In the genomic region with DNA sequence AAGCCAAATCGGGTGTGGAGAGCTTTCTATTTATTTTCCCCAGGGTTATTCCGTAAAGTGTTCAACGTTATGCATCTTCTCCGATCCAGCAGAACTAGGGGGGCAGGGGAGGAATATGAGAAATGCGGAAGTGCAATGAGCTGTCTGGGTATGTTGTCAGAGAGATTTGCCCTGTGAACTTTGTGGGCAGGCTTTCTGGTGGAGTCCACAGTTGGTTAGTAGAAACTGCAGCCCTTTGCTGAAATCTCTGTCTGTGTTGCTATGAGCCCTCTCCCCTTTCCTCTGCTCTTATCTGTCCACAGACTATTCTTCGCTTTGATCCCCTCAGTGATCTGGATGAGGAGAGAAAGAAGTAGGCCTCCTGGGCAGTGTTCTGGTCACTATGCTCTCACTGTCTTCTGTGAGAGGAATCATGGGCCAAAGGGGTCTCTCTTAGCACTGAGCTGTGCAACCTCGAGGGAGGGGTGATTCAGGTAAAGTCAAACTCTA, we compare ENCODE assay signal across 1 cellular context.
TF ChIP-seq lines count a peak whose summit lies in the region.

No MANE protein-coding gene starts in this region.

TF ChIP-seq in HepG2, 621 proteins besides CTCF, POLR2A, EP300 and RAD21 (continued from another document and continues in another):
- TF ChIP-seq, protein P1, sequence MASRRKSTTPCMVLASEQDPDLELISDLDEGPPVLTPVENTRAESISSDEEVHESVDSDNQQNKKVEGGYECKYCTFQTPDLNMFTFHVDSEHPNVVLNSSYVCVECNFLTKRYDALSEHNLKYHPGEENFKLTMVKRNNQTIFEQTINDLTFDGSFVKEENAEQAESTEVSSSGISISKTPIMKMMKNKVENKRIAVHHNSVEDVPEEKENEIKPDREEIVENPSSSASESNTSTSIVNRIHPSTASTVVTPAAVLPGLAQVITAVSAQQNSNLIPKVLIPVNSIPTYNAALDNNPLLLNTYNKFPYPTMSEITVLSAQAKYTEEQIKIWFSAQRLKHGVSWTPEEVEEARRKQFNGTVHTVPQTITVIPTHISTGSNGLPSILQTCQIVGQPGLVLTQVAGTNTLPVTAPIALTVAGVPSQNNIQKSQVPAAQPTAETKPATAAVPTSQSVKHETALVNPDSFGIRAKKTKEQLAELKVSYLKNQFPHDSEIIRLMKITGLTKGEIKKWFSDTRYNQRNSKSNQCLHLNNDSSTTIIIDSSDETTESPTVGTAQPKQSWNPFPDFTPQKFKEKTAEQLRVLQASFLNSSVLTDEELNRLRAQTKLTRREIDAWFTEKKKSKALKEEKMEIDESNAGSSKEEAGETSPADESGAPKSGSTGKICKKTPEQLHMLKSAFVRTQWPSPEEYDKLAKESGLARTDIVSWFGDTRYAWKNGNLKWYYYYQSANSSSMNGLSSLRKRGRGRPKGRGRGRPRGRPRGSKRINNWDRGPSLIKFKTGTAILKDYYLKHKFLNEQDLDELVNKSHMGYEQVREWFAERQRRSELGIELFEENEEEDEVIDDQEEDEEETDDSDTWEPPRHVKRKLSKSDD (CRISPR knock-in tag; IDR thresholded peaks at IDR 0.05; ENCODE audit: low read depth) = no peak
- TF ChIP-seq, protein P2, sequence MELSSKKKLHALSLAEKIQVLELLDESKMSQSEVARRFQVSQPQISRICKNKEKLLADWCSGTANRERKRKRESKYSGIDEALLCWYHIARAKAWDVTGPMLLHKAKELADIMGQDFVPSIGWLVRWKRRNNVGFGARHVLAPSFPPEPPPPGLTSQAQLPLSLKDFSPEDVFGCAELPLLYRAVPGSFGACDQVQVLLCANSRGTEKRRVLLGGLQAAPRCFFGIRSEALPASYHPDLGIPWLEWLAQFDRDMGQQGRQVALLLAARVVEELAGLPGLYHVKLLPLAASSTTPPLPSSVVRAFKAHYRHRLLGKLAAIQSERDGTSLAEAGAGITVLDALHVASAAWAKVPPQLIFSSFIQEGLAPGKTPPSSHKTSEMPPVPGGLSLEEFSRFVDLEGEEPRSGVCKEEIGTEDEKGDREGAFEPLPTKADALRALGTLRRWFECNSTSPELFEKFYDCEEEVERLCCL (CRISPR knock-in tag; IDR thresholded peaks at IDR 0.05; ENCODE audit: borderline replicate concordance) = no peak
- TF ChIP-seq ZBTB8A (CRISPR knock-in tag; IDR thresholded peaks at IDR 0.05; ENCODE audit: borderline replicate concordance, low read depth) (no peak), ZBTB21 (CRISPR knock-in tag; IDR thresholded peaks at IDR 0.05) (peak; percentile 43; the same call in 1 of the 2 replicates), HOXA5 (CRISPR knock-in tag; IDR thresholded peaks at IDR 0.05) (no peak), TEAD3 (CRISPR knock-in tag; optimal IDR thresholded peaks at IDR 0.05; ENCODE audit: borderline replicate concordance) (peak; percentile 93), HOXD1 (CRISPR knock-in tag; IDR thresholded peaks at IDR 0.05) (no peak), PAX8 (CRISPR knock-in tag; IDR thresholded peaks at IDR 0.05; ENCODE audit: borderline replicate concordance) (no peak), NCOA2 (CRISPR knock-in tag; IDR thresholded peaks at IDR 0.05) (peak; percentile 62; the same call in 1 of the 2 replicates), ZEB1 (IDR thresholded peaks at IDR 0.05; ENCODE audit: insufficient replicate concordance, low read depth) (peak; percentile 85), ZNF225 (CRISPR knock-in tag; IDR thresholded peaks at IDR 0.05) (no peak), NFE2L2 (IDR thresholded peaks at IDR 0.05; ENCODE audit: low read length) (no peak), DPF2 (CRISPR knock-in tag; IDR thresholded peaks at IDR 0.05; ENCODE audit: borderline replicate concordance, low read depth) (no peak), PRMT3 (CRISPR knock-in tag; IDR thresholded peaks at IDR 0.05; ENCODE audit: borderline replicate concordance, low read depth) (no peak), ZMYM2 (CRISPR knock-in tag; IDR thresholded peaks at IDR 0.05) (peak; percentile 61; the same call in 1 of the 2 replicates), ZMAT3 (CRISPR knock-in tag; conservative IDR thresholded peaks at IDR 0.05) (no peak), ZNF441 (CRISPR knock-in tag; IDR thresholded peaks at IDR 0.05; ENCODE audit: borderline replicate concordance) (no peak), ZNF644 (CRISPR knock-in tag; IDR thresholded peaks at IDR 0.05; ENCODE audit: low read depth) (peak; percentile 70; the same call in 1 of the 2 replicates), TBL1XR1 (IDR thresholded peaks at IDR 0.05; ENCODE audit: borderline replicate concordance, low read length, partially characterized antibody) (peak; percentile 58), HNRNPH1 (optimal IDR thresholded peaks at IDR 0.05; ENCODE audit: low read depth, low read length) (no peak), ZNF335 (CRISPR knock-in tag; IDR thresholded peaks at IDR 0.05) (peak; percentile 71; the same call in 1 of the 2 replicates), MTA1 (CRISPR knock-in tag; IDR thresholded peaks at IDR 0.05; ENCODE audit: borderline replicate concordance) (no peak; the same call in 1 of the 2 replicates), ATAD3A (CRISPR knock-in tag; IDR thresholded peaks at IDR 0.05) (no peak), PLRG1 (conservative IDR thresholded peaks at IDR 0.05) (no peak), ZNF678 (CRISPR knock-in tag; IDR thresholded peaks at IDR 0.05) (0 out of 2 replicates have a peak, but pooled peaks have one; percentile 33), ZNF337 (CRISPR knock-in tag; IDR thresholded peaks at IDR 0.05; ENCODE audit: borderline replicate concordance, low read depth) (peak; percentile 59; the same call in 1 of the 2 replicates), ZNF747 (CRISPR knock-in tag; IDR thresholded peaks at IDR 0.05; ENCODE audit: borderline replicate concordance) (no peak), IKZF4 (CRISPR knock-in tag; IDR thresholded peaks at IDR 0.05; ENCODE audit: borderline replicate concordance, low read depth, not compliant biosample characterization) (peak; percentile 47), ZNF263 (CRISPR knock-in tag; IDR thresholded peaks at IDR 0.05) (no peak), SNAI1 (CRISPR knock-in tag; IDR thresholded peaks at IDR 0.05; ENCODE audit: borderline replicate concordance) (no peak), ZBTB1 (CRISPR knock-in tag; IDR thresholded peaks at IDR 0.05; ENCODE audit: borderline replicate concordance) (no peak)
- TF ChIP-seq, protein P3, sequence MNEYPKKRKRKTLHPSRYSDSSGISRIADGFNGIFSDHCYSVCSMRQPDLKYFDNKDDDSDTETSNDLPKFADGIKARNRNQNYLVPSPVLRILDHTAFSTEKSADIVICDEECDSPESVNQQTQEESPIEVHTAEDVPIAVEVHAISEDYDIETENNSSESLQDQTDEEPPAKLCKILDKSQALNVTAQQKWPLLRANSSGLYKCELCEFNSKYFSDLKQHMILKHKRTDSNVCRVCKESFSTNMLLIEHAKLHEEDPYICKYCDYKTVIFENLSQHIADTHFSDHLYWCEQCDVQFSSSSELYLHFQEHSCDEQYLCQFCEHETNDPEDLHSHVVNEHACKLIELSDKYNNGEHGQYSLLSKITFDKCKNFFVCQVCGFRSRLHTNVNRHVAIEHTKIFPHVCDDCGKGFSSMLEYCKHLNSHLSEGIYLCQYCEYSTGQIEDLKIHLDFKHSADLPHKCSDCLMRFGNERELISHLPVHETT (CRISPR knock-in tag; conservative IDR thresholded peaks at IDR 0.05) = peak; percentile 43; the same call in 1 of the 2 replicates
- TF ChIP-seq, protein P4, sequence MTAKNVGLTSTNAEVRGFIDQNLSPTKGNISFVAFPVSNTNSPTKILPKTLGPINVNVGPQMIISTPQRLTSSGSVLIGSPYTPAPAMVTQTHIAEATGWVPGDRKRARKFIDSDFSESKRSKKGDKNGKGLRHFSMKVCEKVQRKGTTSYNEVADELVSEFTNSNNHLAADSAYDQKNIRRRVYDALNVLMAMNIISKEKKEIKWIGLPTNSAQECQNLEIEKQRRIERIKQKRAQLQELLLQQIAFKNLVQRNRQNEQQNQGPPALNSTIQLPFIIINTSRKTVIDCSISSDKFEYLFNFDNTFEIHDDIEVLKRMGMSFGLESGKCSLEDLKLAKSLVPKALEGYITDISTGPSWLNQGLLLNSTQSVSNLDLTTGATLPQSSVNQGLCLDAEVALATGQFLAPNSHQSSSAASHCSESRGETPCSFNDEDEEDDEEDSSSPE (CRISPR knock-in tag; IDR thresholded peaks at IDR 0.05) = 0 out of 2 replicates have a peak, but pooled peaks have one; percentile 28
- TF ChIP-seq, protein P5, sequence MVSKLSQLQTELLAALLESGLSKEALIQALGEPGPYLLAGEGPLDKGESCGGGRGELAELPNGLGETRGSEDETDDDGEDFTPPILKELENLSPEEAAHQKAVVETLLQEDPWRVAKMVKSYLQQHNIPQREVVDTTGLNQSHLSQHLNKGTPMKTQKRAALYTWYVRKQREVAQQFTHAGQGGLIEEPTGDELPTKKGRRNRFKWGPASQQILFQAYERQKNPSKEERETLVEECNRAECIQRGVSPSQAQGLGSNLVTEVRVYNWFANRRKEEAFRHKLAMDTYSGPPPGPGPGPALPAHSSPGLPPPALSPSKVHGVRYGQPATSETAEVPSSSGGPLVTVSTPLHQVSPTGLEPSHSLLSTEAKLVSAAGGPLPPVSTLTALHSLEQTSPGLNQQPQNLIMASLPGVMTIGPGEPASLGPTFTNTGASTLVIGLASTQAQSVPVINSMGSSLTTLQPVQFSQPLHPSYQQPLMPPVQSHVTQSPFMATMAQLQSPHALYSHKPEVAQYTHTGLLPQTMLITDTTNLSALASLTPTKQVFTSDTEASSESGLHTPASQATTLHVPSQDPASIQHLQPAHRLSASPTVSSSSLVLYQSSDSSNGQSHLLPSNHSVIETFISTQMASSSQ (IDR thresholded peaks at IDR 0.05; ENCODE audit: low read depth) = no peak
- TF ChIP-seq, protein P5 (CRISPR knock-in tag; IDR thresholded peaks at IDR 0.05; ENCODE audit: borderline replicate concordance) = peak; percentile 63; the same call in 1 of the 2 replicates
- TF ChIP-seq, protein P6, sequence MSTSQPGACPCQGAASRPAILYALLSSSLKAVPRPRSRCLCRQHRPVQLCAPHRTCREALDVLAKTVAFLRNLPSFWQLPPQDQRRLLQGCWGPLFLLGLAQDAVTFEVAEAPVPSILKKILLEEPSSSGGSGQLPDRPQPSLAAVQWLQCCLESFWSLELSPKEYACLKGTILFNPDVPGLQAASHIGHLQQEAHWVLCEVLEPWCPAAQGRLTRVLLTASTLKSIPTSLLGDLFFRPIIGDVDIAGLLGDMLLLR (CRISPR knock-in tag; IDR thresholded peaks at IDR 0.05) = no peak
- TF ChIP-seq, protein P7, sequence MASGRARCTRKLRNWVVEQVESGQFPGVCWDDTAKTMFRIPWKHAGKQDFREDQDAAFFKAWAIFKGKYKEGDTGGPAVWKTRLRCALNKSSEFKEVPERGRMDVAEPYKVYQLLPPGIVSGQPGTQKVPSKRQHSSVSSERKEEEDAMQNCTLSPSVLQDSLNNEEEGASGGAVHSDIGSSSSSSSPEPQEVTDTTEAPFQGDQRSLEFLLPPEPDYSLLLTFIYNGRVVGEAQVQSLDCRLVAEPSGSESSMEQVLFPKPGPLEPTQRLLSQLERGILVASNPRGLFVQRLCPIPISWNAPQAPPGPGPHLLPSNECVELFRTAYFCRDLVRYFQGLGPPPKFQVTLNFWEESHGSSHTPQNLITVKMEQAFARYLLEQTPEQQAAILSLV (CRISPR knock-in tag; IDR thresholded peaks at IDR 0.05; ENCODE audit: borderline replicate concordance) = no peak
- TF ChIP-seq, protein P8, sequence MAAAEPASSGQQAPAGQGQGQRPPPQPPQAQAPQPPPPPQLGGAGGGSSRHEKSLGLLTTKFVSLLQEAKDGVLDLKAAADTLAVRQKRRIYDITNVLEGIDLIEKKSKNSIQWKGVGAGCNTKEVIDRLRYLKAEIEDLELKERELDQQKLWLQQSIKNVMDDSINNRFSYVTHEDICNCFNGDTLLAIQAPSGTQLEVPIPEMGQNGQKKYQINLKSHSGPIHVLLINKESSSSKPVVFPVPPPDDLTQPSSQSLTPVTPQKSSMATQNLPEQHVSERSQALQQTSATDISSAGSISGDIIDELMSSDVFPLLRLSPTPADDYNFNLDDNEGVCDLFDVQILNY (CRISPR knock-in tag; conservative IDR thresholded peaks at IDR 0.05) = no peak
- TF ChIP-seq, protein P9, sequence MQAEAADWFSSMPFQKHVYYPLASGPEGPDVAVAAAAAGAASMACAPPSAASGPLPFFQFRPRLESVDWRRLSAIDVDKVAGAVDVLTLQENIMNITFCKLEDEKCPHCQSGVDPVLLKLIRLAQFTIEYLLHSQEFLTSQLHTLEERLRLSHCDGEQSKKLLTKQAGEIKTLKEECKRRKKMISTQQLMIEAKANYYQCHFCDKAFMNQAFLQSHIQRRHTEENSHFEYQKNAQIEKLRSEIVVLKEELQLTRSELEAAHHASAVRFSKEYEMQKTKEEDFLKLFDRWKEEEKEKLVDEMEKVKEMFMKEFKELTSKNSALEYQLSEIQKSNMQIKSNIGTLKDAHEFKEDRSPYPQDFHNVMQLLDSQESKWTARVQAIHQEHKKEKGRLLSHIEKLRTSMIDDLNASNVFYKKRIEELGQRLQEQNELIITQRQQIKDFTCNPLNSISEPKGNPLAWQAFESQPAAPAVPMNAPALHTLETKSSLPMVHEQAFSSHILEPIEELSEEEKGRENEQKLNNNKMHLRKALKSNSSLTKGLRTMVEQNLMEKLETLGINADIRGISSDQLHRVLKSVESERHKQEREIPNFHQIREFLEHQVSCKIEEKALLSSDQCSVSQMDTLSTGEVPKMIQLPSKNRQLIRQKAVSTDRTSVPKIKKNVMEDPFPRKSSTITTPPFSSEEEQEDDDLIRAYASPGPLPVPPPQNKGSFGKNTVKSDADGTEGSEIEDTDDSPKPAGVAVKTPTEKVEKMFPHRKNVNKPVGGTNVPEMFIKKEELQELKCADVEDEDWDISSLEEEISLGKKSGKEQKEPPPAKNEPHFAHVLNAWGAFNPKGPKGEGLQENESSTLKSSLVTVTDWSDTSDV (CRISPR knock-in tag; IDR thresholded peaks at IDR 0.05) = no peak
- TF ChIP-seq, protein P10, sequence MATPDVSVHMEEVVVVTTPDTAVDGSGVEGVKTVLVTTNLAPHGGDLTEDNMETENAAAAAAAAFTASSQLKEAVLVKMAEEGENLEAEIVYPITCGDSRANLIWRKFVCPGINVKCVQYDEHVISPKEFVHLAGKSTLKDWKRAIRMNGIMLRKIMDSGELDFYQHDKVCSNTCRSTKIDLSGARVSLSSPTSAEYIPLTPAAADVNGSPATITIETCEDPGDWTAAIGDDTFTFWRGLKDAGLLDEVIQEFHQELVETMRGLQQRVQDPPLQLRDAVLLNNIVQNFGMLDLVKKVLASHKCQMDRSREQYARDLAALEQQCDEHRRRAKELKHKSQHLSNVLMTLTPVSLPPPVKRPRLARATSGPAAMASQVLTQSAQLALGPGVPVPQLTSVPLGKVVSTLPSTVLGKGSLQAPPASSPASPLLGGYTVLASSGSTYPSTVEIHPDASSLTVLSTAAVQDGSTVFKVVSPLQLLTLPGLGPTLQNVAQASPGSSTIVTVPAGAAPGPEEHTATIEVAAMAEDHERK (CRISPR knock-in tag; IDR thresholded peaks at IDR 0.05; ENCODE audit: low read depth) = no peak
